ENCODE assay signal across 24 cellular contexts in the genomic region with DNA sequence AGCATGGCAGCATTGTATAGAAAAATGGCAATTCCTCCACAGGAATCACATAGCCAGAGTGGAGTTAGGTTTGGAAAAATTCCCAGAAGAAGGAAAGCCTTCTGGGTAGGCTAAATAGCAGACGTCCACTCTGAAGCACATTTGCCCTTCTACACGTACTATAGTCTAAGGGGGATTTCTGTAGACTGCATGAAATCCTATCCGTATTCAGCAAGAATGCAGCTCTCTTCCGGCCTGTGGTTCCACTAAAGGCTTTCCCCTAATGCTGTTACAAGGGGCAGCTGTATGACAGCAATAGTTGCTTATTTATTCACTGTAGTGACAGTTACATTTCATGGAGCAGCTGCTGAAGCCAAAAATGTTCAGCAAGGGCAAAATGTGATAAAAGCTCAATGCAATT.
"Had no signal": no experiment of that assay in that cellular context is flagged by ENCODE, and none has a peak within 500 bp of the region (broad histone marks: within the 10 kb centered on the region; RNA-seq: fewer than 3 reads in every experiment).

No MANE protein-coding gene starts in this region.

- H3K27me3 ChIP-seq: neural progenitor cell, ovary, right lobe of liver, sigmoid colon, stomach, thyroid gland, tibial nerve, upper lobe of left lung, vagina had no signal

- H3K9me3 ChIP-seq: ovary, psoas muscle, right lobe of liver, sigmoid colon, stomach, thoracic aorta, thyroid gland, tibial nerve, upper lobe of left lung, vagina had no signal

- H2AFZ ChIP-seq: neural progenitor cell, parathyroid adenoma had no signal

- ATAC-seq: natural killer cell; psoas muscle; right cardiac atrium; right lobe of liver; stimulated activated naive B cell treated with anti-CD40 and anti-IgM and Interleukin-4, amounts not matched to agents 10 μg/mL and 1 μg/mL and 100 μg/mL, for 72 hours had no signal

- H3K4me2 ChIP-seq: neural progenitor cell had no signal

- H3K79me2 ChIP-seq: parathyroid adenoma had no signal

- DNase-seq: natural killer cell; occipital lobe; ovary; posterior cingulate gyrus; psoas muscle; right cardiac atrium; right lobe of liver; sigmoid colon; stimulated activated CD4-positive, alpha-beta T cell treated with anti-CD3 and anti-CD28 coated beads, Interleukin-15, amount 100 ng/mL, for 24 hours; stimulated activated CD4-positive, alpha-beta T cell treated with anti-CD3 and anti-CD28 coated beads, Interleukin-2, amount 100 ng/mL, for 24 hours; stimulated activated CD4-positive, alpha-beta T cell treated with anti-CD3 and anti-CD28 coated beads, Interleukin-2, amount 100 ng/mL, for 48 hours; stimulated activated CD4-positive, alpha-beta T cell treated with anti-CD3 and anti-CD28 coated beads, Interleukin-4, amount 100 ng/mL, for 24 hours; stimulated activated naive B cell treated with anti-CD40 and anti-IgM and Interleukin-4, amounts not matched to agents 10 μg/mL and 1 μg/mL and 100 μg/mL, for 72 hours; stimulated activated naive CD4-positive, alpha-beta T cell treated with Interleukin-2 at 50 U/mL for 16 hours; stomach; thyroid gland; upper lobe of left lung had no signal

- H3K27ac ChIP-seq: neural progenitor cell, ovary, parathyroid adenoma, psoas muscle, right lobe of liver, sigmoid colon, skin epidermis, stomach, thoracic aorta, thyroid gland, tibial nerve, upper lobe of left lung, vagina had no signal

- H3K4me1 ChIP-seq: neural progenitor cell, parathyroid adenoma, psoas muscle, right lobe of liver, sigmoid colon, stomach, thyroid gland, tibial nerve, upper lobe of left lung, vagina had no signal

- H3K9ac ChIP-seq: neural progenitor cell, parathyroid adenoma had no signal

- H3K4me3 ChIP-seq: neural progenitor cell, ovary, psoas muscle, right lobe of liver, sigmoid colon, skin epidermis, stomach, thoracic aorta, thyroid gland, tibial nerve, upper lobe of left lung, vagina had no signal

- FAIRE-seq: urothelium cell line had no signal

- H3K36me3 ChIP-seq: neural progenitor cell, ovary, right lobe of liver, sigmoid colon, stomach, thoracic aorta, thyroid gland, tibial nerve, upper lobe of left lung, vagina had no signal
